In the genomic region with DNA sequence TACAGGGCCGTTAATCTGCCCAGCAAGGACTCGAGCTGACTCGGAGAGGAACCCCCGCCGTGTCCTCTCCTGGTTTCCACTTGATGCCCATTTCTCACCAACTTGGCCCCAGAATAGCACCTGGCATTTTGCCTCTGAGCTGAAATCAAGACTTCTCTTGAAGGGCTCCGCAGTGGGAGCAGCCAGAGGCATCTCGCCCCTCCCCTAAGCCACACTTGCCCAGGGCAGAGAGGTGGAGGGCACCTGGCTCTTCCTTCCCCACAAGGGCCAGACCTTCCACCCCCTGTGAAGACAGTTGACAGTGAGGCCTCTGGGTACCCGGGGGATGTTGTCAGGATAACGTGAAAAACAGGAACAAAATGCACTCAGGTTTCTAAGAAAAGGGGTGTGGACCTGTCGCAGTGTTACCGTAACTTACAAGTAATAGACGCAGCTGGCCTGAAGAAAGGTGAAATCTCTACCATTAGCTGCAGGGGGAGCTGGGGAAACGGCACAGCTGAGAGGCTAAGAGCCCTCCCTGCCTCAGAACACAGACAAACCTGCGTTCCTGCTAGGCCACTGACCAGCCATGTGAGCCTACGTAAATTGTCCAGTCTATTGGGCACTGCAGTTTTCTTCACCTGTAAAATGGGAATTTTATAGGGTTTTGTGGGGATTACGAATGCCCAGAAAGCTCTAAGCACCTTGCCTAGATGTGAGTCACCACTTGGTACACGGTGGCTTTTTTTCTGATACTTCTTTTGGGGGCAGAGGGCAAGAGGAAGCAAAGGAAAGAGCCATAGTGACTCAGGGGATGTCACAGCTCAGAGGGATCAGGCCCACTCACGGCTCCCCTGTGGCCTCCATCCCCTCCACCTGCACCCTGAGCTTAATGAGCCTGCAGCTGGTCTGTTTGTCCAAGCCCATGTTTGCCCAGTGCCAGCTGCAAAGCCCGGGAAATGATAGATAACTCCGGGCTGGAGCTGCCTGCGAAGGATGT, we compare ENCODE assay signal across 1 cellular context.
TF ChIP-seq lines count a peak whose summit lies in the region.

No MANE protein-coding gene starts in this region.

TF ChIP-seq in HEK293, 187 proteins besides CTCF, POLR2A, EP300 and RAD21 (continued from another document):
- TF ChIP-seq ZNF518A (tag by site-specific recombination; conservative IDR thresholded peaks at IDR 0.05; ENCODE audit: low read depth) (no peak), ZNF792 (tag by site-specific recombination; IDR thresholded peaks at IDR 0.05) (no peak), ZNF341 (tag by site-specific recombination; IDR thresholded peaks at IDR 0.05; ENCODE audit: low read depth) (peak; percentile 78), GLIS1 (tag by site-specific recombination; IDR thresholded peaks at IDR 0.05) (peak; percentile 60), ZNF555 (tag by site-specific recombination; conservative IDR thresholded peaks at IDR 0.05) (no peak), ZNF580 (tag by site-specific recombination; IDR thresholded peaks at IDR 0.05) (no peak), ZNF76 (tag by site-specific recombination; IDR thresholded peaks at IDR 0.05; ENCODE audit: borderline replicate concordance, low read depth) (no peak), MZF1 (tag by site-specific recombination; IDR thresholded peaks at IDR 0.05; ENCODE audit: borderline replicate concordance) (0 out of 2 replicates have a peak, but pooled peaks have one; percentile 16), ZNF677 (tag by site-specific recombination; IDR thresholded peaks at IDR 0.05) (no peak), ZNF114 (tag by site-specific recombination; IDR thresholded peaks at IDR 0.05) (no peak), TCF7L2 (IDR thresholded peaks at IDR 0.05; ENCODE audit: borderline replicate concordance, low read depth, low read length) (no peak), ZIC2 (tag by site-specific recombination; IDR thresholded peaks at IDR 0.05) (peak; percentile 89), ZNF10 (tag by site-specific recombination; IDR thresholded peaks at IDR 0.05) (no peak), SCRT1 (tag by site-specific recombination; IDR thresholded peaks at IDR 0.05; ENCODE audit: borderline replicate concordance) (peak; percentile 78; the same call in 1 of the 2 replicates), KLF7 (tag by site-specific recombination; IDR thresholded peaks at IDR 0.05; ENCODE audit: borderline replicate concordance) (no peak), SCRT2 (tag by site-specific recombination; IDR thresholded peaks at IDR 0.05) (peak; percentile 79), REPIN1 (tag by site-specific recombination; IDR thresholded peaks at IDR 0.05; ENCODE audit: low read depth) (no peak), ZNF132 (tag by site-specific recombination; IDR thresholded peaks at IDR 0.05; ENCODE audit: borderline replicate concordance) (no peak), SETDB1 (IDR thresholded peaks at IDR 0.05; ENCODE audit: insufficient read length, low read length) (no peak), ZNF843 (tag by site-specific recombination; IDR thresholded peaks at IDR 0.05) (no peak), TRIM28 (IDR thresholded peaks at IDR 0.05; ENCODE audit: borderline replicate concordance, low read length) (0 out of 2 replicates have a peak, but pooled peaks have one; percentile 25), ZNF776 (tag by site-specific recombination; IDR thresholded peaks at IDR 0.05; ENCODE audit: borderline replicate concordance) (no peak), MYNN (tag by site-specific recombination; IDR thresholded peaks at IDR 0.05; ENCODE audit: borderline replicate concordance) (no peak)
TF ChIP-seq in HEK293: peak in this region for 9.
